Comparison of ENCODE assay signal across 19 cellular contexts in the genomic region with DNA sequence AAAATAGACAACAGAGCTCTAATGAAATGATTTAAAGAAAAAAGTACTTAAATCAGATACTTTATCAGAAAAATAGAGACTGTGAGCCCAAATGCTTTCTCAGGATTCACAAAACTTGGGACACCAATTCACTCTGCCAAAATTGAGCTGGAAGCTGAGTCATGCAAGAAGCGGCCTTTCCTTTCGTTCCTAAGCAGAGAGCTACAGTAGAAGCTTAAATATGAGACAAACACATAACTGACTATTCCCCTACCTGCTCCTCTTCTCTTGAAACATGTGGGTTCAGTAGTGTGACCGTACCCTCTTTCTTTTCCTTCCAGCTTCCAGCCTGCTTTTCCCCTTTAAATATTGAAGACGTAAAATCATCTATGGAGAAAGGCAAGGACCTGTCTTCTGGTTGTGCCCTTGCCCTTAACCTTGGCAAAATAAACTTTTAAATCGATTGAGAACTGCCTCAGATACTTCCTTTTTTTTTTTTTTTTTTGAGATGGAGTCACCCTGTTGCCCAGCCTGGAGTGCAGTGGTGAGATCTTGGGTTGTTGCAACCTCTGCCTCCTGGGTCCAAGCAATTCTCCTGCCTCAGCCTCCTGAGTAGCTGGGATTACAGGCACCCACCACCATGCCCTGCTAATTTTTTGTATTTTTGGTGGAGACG. TPM values are rescaled to one million over a fixed set of nuclear protein-coding genes. Genes with fewer than 3 reads are reported as not detected.
A peak's percentile ranks its signal among the peaks of the same experiment; 100 is the strongest.
DNase-seq lines count a peak whose midpoint lies in the region; ATAC-seq and TF ChIP-seq lines count a peak whose summit lies in the region.
"Had no signal": no experiment of that assay in that cellular context is flagged by ENCODE, and none has a peak within 500 bp of the region (broad histone marks: within the 10 kb centered on the region; RNA-seq: fewer than 3 reads in every experiment).

No MANE protein-coding gene starts in this region.

- DNase-seq in A172 (ENCODE audit: low spot score), result peak; percentile 39
- DNase-seq in HL-60 (ENCODE audit: low read depth in 1 of 2, low spot score in 1 of 2), result peak in 1 of 2 experiments; percentile 46
- peak in 5 of 7 donors; percentile 60 to 75 (median 65) for DNase-seq in adrenal gland
- peak; percentile 38 to 66 for DNase-seq in foreskin fibroblast
- DNase-seq in activated T-cell treated with anti-CD3 and anti-CD28 coated beads, Interleukin-2, amount 50 U/mL, for 48 hours, result no peak
- DNase-seq in DMS 273 (lab: John Stamatoyannopoulos, UW; ENCODE audit: unreplicated experiment), result no peak
- no peak for DNase-seq in LoVo (ENCODE audit: low spot score)
- no peak for DNase-seq in naive thymus-derived CD4-positive, alpha-beta T cell
- DNase-seq: activated CD4-positive, alpha-beta memory T cell treated with anti-CD3 and anti-CD28 coated beads for 36 hours; activated effector memory CD4-positive, alpha-beta T cell treated with Interleukin-2 at 50 U/mL for 16 hours; cerebellar nuclear complex; foreskin keratinocyte; kidney; MM.1S; PC-9; T-helper 2 cell had no signal

- 33 to 43% (median 35%) methylated on average over 6 of the region's 6 CpGs for WGBS in adrenal gland, 4 donors

- H3K27ac ChIP-seq in HL-60 (replicated peaks), result peak overlapping the region; percentile 64
- H3K27ac ChIP-seq in adrenal gland, result peak overlapping the region; percentile 54 to 83 (median 63)
- no peak overlapping the region for H3K27ac ChIP-seq in naive thymus-derived CD4-positive, alpha-beta T cell (ENCODE audit: low read depth, low read length)
- H3K27ac ChIP-seq: foreskin keratinocyte, PC-9 had no signal

- no peaks in the 10 kb centered on the region for H3K36me3 ChIP-seq in adrenal gland (replicated peaks in 1 of 2)
- no peaks in the 10 kb centered on the region for H3K36me3 ChIP-seq in naive thymus-derived CD4-positive, alpha-beta T cell (ENCODE audit: control insufficient read depth in 2 of 3, insufficient read depth in 3 of 3, low read length in 3 of 3)

- POLR2A ChIA-PET in naive thymus-derived CD4-positive, alpha-beta T cell (lab: Charles Lee), result interaction anchor here (0.6 kb wide), 1 partner anchor 12 kb away, joined by 3 read pairs; no protein-coding TSS in a partner anchor

- ATAC-seq in naive thymus-derived CD4-positive, alpha-beta T cell, result no peak
- ATAC-seq: foreskin keratinocyte had no signal

- no peak overlapping the region for H3K4me3 ChIP-seq in HL-60 (replicated peaks; ENCODE audit: insufficient read depth, low read length)
- no peak overlapping the region for H3K4me3 ChIP-seq in adrenal gland
- H3K4me3 ChIP-seq in foreskin fibroblast (ENCODE audit: low read depth in 1 of 2, low read length in 2 of 2), result no peak overlapping the region
- H3K4me3 ChIP-seq in naive thymus-derived CD4-positive, alpha-beta T cell (ENCODE audit: low read length), result no peak overlapping the region
- H3K4me3 ChIP-seq: PC-9, skin epidermis had no signal

- H3K4me1 ChIP-seq in adrenal gland (replicated peaks in 1 of 2), result peaks cover 21 to 22% of the 10 kb centered on the region in 2 donors
- H3K4me1 ChIP-seq in naive thymus-derived CD4-positive, alpha-beta T cell (ENCODE audit: control insufficient read depth in 2 of 2, insufficient read depth in 2 of 2, low read length in 2 of 2), result no peaks in the 10 kb centered on the region
- H3K4me1 ChIP-seq: foreskin keratinocyte had no signal

- H3K27me3 Mint-ChIP-seq in naive thymus-derived CD4-positive, alpha-beta T cell, result peaks cover 0 to 20% (median 5%) of the 10 kb centered on the region in 5 donors

- H3K9me3 Mint-ChIP-seq in naive thymus-derived CD4-positive, alpha-beta T cell, result no peaks in the 10 kb centered on the region
- H3K9me3 Mint-ChIP-seq: activated CD4-positive, alpha-beta memory T cell treated with anti-CD3 and anti-CD28 coated beads for 36 hours had no signal

- no peak overlapping the region for H3K27ac Mint-ChIP-seq in naive thymus-derived CD4-positive, alpha-beta T cell
- H3K27ac Mint-ChIP-seq: activated CD4-positive, alpha-beta memory T cell treated with anti-CD3 and anti-CD28 coated beads for 36 hours had no signal

- H3K9me3 ChIP-seq in adrenal gland (replicated peaks in 1 of 3), result no peaks in the 10 kb centered on the region
- no peaks in the 10 kb centered on the region for H3K9me3 ChIP-seq in naive thymus-derived CD4-positive, alpha-beta T cell (ENCODE audit: control insufficient read depth in 2 of 3, low read length in 3 of 3)

- intact Hi-C loops in adrenal gland (cut with DNase I), result no loop called here
- intact Hi-C loops in naive thymus-derived CD4-positive, alpha-beta T cell (cut with micrococcal nuclease), result no loop called here

- no peak for TF ChIP-seq CTCF in HL-60 (IDR thresholded peaks at IDR 0.05; ENCODE audit: insufficient read depth, low read length)
- TF ChIP-seq CTCF in adrenal gland (IDR thresholded peaks at IDR 0.05), result no peak
- TF ChIP-seq CTCF in foreskin fibroblast (IDR thresholded peaks at IDR 0.05; ENCODE audit: low read depth, low read length), result no peak

- no peak for TF ChIP-seq POLR2A in adrenal gland (IDR thresholded peaks at IDR 0.05)

- no peak overlapping the region for H3K4me3 Mint-ChIP-seq in naive thymus-derived CD4-positive, alpha-beta T cell
- H3K4me3 Mint-ChIP-seq: activated CD4-positive, alpha-beta memory T cell treated with anti-CD3 and anti-CD28 coated beads for 36 hours had no signal

- H3K36me3 Mint-ChIP-seq in naive thymus-derived CD4-positive, alpha-beta T cell, result peaks cover 0 to 4% (median 0%) of the 10 kb centered on the region in 5 donors
- H3K36me3 Mint-ChIP-seq: activated CD4-positive, alpha-beta memory T cell treated with anti-CD3 and anti-CD28 coated beads for 36 hours had no signal

- CTCF ChIA-PET in naive thymus-derived CD4-positive, alpha-beta T cell (lab: Charles Lee), result no interaction called here

- no peaks in the 10 kb centered on the region for H3K27me3 ChIP-seq in HL-60 (ENCODE audit: insufficient read depth, poor library complexity, severe bottlenecking)
- H3K27me3 ChIP-seq in adrenal gland, result no peaks in the 10 kb centered on the region
- no peaks in the 10 kb centered on the region for H3K27me3 ChIP-seq in naive thymus-derived CD4-positive, alpha-beta T cell (ENCODE audit: control insufficient read depth in 2 of 2, insufficient read depth in 2 of 2, low read length in 2 of 2)

- H3K4me1 Mint-ChIP-seq in naive thymus-derived CD4-positive, alpha-beta T cell, result peaks cover 0 to 8% (median 0%) of the 10 kb centered on the region in 7 donors

RNA-seq across cellular contexts. Expression of a gene that starts 4.4 kb away (rescaled TPM):
- not detected in 2 replicates for total RNA-seq in A172 (2014; rRNA removed; shearing (Covaris generic))
- 100 to 1,000 TPM in 1 of 8 donors, 1 to 10 TPM in 7; 1.8 to 188 (median 3.2) TPM for total RNA-seq in adrenal gland
- polyA plus RNA-seq in adrenal gland, result 10 to 100 TPM in 1 of 3 donors, 1 to 10 TPM in 2; 5.7 to 41.2 (median 7.9) TPM
- 1 to 10 TPM in 1 of 5 experiments, under 1 TPM in 2, not detected in 2; 0.51 to 1.3 (median 0.76) TPM for total RNA-seq in naive thymus-derived CD4-positive, alpha-beta T cell
- polyA plus RNA-seq in naive thymus-derived CD4-positive, alpha-beta T cell, result not detected
- total RNA-seq: A673; activated CD4-positive, alpha-beta memory T cell treated with anti-CD3 and anti-CD28 coated beads for 36 hours; foreskin keratinocyte; PC-9 had no signal
- polyA plus RNA-seq: foreskin keratinocyte, neural cell had no signal

RNA-seq across cellular contexts. Expression of a gene that starts 14.1 kb away (rescaled TPM):
- total RNA-seq in A172 (2014; rRNA removed; shearing (Covaris generic)), result 12.9 and 13.6 TPM in 2 replicates
- 100 to 1,000 TPM in 1 of 8 donors, 10 to 100 TPM in 7; 11.6 to 111 (median 21.4) TPM for total RNA-seq in adrenal gland
- polyA plus RNA-seq in adrenal gland, result 10 to 100 TPM; 15.9 to 40.3 (median 23.8) TPM
- total RNA-seq in naive thymus-derived CD4-positive, alpha-beta T cell, result 1 to 10 TPM in 3 of 5 experiments, under 1 TPM in 1, not detected in 1; 0.46 to 2.5 (median 1.7) TPM
- polyA plus RNA-seq in naive thymus-derived CD4-positive, alpha-beta T cell, result not detected
- total RNA-seq: activated CD4-positive, alpha-beta memory T cell treated with anti-CD3 and anti-CD28 coated beads for 36 hours had no signal

RNA-seq across cellular contexts. Expression of a gene that starts 49.7 kb away (rescaled TPM):
- total RNA-seq in A172 (2014; rRNA removed; shearing (Covaris generic)), result 10.1 and 15.5 TPM in 2 replicates
- total RNA-seq in adrenal gland, result 100 to 1,000 TPM; 243 to 416 (median 352) TPM
- 100 to 1,000 TPM; 128 to 467 (median 142) TPM for polyA plus RNA-seq in adrenal gland
- 10 to 100 TPM; 13.2 to 25.4 (median 14.9) TPM for total RNA-seq in naive thymus-derived CD4-positive, alpha-beta T cell
- polyA plus RNA-seq in naive thymus-derived CD4-positive, alpha-beta T cell, result 10 to 100 TPM in 1 of 2 donors, 1 to 10 TPM in 1; 7.8 to 10.6 TPM

Comparison
In these comparisons a context has a peak if more than half of its experiments do, and no peak if none do; other contexts are left out.
1. DNase-seq: peak in A172 (single experiment), adrenal gland (5 of 7) and foreskin fibroblast (2 of 2); none in activated T-cell treated with anti-CD3 and anti-CD28 coated beads, Interleukin-2, amount 50 U/mL, for 48 hours (0 of 2), DMS 273 (single experiment), LoVo (single experiment) and naive thymus-derived CD4-positive, alpha-beta T cell (0 of 9).
2. RNA of a gene that starts 49.7 kb away (total RNA-seq): 243 to 416 TPM in adrenal gland; 13.2 to 25.4 TPM in naive thymus-derived CD4-positive, alpha-beta T cell and 10.1 to 15.5 TPM in A172; every median in the first group is over 4 times any median in the second.